Comparison of ENCODE assay signal across 10 cellular contexts in the genomic region with DNA sequence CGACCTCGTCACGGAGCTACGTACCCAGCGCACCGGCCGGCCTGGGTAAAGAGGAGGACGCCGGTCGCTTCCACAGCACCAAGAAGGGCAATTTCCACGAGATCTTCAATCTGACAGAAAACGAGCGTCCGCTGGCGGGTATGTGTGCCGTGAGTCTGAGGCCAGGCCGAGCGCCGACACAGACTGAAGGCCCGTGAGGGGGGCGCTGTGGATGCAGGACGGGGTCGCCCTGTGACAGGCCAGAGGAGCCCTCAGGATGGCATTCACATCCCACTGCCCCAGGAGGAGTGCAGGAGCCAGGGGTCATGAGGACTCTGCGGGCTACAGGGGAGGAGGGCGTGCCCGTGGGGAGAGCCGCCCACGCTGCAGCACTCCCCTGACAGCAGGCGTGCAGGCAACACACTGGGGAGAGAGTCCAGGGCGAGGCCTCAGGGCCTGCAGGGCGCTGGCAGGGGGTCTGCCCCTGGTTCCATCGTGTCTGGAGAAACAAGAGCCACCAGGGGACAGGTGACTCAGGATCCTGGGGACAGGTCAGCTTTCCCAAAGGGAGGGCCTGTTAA. TPM values are rescaled to one million over a fixed set of nuclear protein-coding genes. Genes with fewer than 3 reads are reported as not detected.
DNase-seq lines count a peak whose midpoint lies in the region; ATAC-seq and TF ChIP-seq lines count a peak whose summit lies in the region.
"Had no signal": no experiment of that assay in that cellular context is flagged by ENCODE, and none has a peak within 500 bp of the region (broad histone marks: within the 10 kb centered on the region; RNA-seq: fewer than 3 reads in every experiment).

No MANE protein-coding gene starts in this region.

- H3T11ph ChIP-seq in H9 (ENCODE audit: low read length), result no peak overlapping the region

- peaks cover 4% of the 10 kb centered on the region for H3K36me3 Mint-ChIP-seq in activated T-cell treated with anti-CD3 and anti-CD28 coated beads, Interleukin-2, amount 50 U/mL, for 4 hours (ENCODE audit: insufficient read depth)
- peaks cover 0 to 6% (median 0%) of the 10 kb centered on the region in 3 donors for H3K36me3 Mint-ChIP-seq in naive thymus-derived CD8-positive, alpha-beta T cell
- H3K36me3 Mint-ChIP-seq in H9 (ENCODE audit: insufficient read depth in 1 of 3, low read depth in 3 of 3), result peaks cover under 1 to 8% (median 3%) of the 10 kb centered on the region in 3 experiments; a peak in 5 of 7 replicates

- H3K36me3 ChIP-seq in right atrium auricular region, result peaks cover 51% of the 10 kb centered on the region
- peaks cover 0 to 12% (median 1%) of the 10 kb centered on the region in 4 donors for H3K36me3 ChIP-seq in transverse colon

- H4K5ac ChIP-seq in H9 (ENCODE audit: insufficient read length, low read depth, low read length), result no peak overlapping the region

- intact Hi-C loops in Right ventricle myocardium inferior (cut with DNase I) (no loop called here), transverse colon (cut with DNase I; ENCODE audit: low total_unique reads) (no loop called here)

- no peak overlapping the region for H2BK20ac ChIP-seq in H9 (ENCODE audit: low read depth, low read length, poor library complexity, severe bottlenecking)

- H3K9me3 ChIP-seq in right atrium auricular region (no peaks in the 10 kb centered on the region), H9 (ENCODE audit: control insufficient read depth, low read depth, low read length) (no peaks in the 10 kb centered on the region), transverse colon (no peaks in the 10 kb centered on the region)

- H3K27ac ChIP-seq in right atrium auricular region, result peak overlapping the region; percentile 31 to 67
- no peak overlapping the region for H3K27ac ChIP-seq in H9 (ENCODE audit: insufficient read length, low read depth, low read length)
- no peak overlapping the region for H3K27ac ChIP-seq in transverse colon

- H3K27me3 ChIP-seq in right atrium auricular region, result no peaks in the 10 kb centered on the region
- H3K27me3 ChIP-seq in H9 (ENCODE audit: insufficient read depth, low read length), result no peaks in the 10 kb centered on the region
- no peaks in the 10 kb centered on the region for H3K27me3 ChIP-seq in transverse colon

- H3K4me1 ChIP-seq in right atrium auricular region (peaks cover 0 to 33% of the 10 kb centered on the region in 2 donors), H9 (ENCODE audit: insufficient read depth, low read length) (no peaks in the 10 kb centered on the region), transverse colon (peaks cover 0 to 15% (median 13%) of the 10 kb centered on the region in 4 donors)

- no peaks in the 10 kb centered on the region for H3K27me3 Mint-ChIP-seq in activated T-cell treated with anti-CD3 and anti-CD28 coated beads, Interleukin-2, amount 50 U/mL, for 4 hours (ENCODE audit: low read depth)
- H3K27me3 Mint-ChIP-seq in naive thymus-derived CD8-positive, alpha-beta T cell, result no peaks in the 10 kb centered on the region
- H3K27me3 Mint-ChIP-seq in H9 (ENCODE audit: low read depth), result no peaks in the 10 kb centered on the region

- no peak overlapping the region for H2AFZ ChIP-seq in H9 (ENCODE audit: low read length)

- no peak overlapping the region for H2BK12ac ChIP-seq in H9 (ENCODE audit: insufficient read length, low read depth, low read length)

- no peaks in the 10 kb centered on the region for H3K79me2 ChIP-seq in H9 (ENCODE audit: insufficient read depth, low read length)

- no peak overlapping the region for H3K4me2 ChIP-seq in H9 (ENCODE audit: insufficient read depth, insufficient read length, low read length)

- no peak for TF ChIP-seq EP300 in transverse colon (IDR thresholded peaks at IDR 0.05; ENCODE audit: low read depth)

- H3K14ac ChIP-seq in H9 (ENCODE audit: insufficient read depth, low read length), result no peak overlapping the region; the same call in 1 of the 2 replicates

- TF ChIP-seq CTCF in right atrium auricular region (IDR thresholded peaks at IDR 0.05) (no peak), H9 (conservative IDR thresholded peaks at IDR 0.05) (no peak), transverse colon (IDR thresholded peaks at IDR 0.05) (no peak)

- no peaks in the 10 kb centered on the region for H3K9me3 Mint-ChIP-seq in activated T-cell treated with anti-CD3 and anti-CD28 coated beads, Interleukin-2, amount 50 U/mL, for 4 hours
- H3K9me3 Mint-ChIP-seq in naive thymus-derived CD8-positive, alpha-beta T cell, result no peaks in the 10 kb centered on the region
- no peaks in the 10 kb centered on the region for H3K9me3 Mint-ChIP-seq in H9

- no peak overlapping the region for H2BK120ac ChIP-seq in H9 (ENCODE audit: low read depth, low read length, poor library complexity, severe bottlenecking)

- in situ Hi-C loops in transverse colon (cut with MboI; ENCODE audit: low pct_ligation_motif_present in 1 of 4, low pct_unique_long_range_greater_than_20kb in 1 of 4, low sequenced_read_pairs in 3 of 4), result no loop called here

- no peak overlapping the region for H2BK15ac ChIP-seq in H9 (ENCODE audit: low read depth, low read length)

- H3K4me3 Mint-ChIP-seq in activated T-cell treated with anti-CD3 and anti-CD28 coated beads, Interleukin-2, amount 50 U/mL, for 4 hours, result peak overlapping the region; percentile 83
- H3K4me3 Mint-ChIP-seq in naive thymus-derived CD8-positive, alpha-beta T cell, result peak overlapping the region; percentile 80 to 97 (median 92)
- H3K4me3 Mint-ChIP-seq in H9, result no peak overlapping the region

- H3K23ac ChIP-seq in H9 (ENCODE audit: insufficient read length, low read depth, low read length), result no peak overlapping the region

- H3K4ac ChIP-seq in H9 (ENCODE audit: low read depth, low read length), result no peak overlapping the region

- H2BK5ac ChIP-seq in H9 (ENCODE audit: insufficient read length, low read length), result no peak overlapping the region

- no peak overlapping the region for H3K9ac ChIP-seq in H9 (ENCODE audit: extremely low read depth, insufficient read length, low read length)

- H3K23me2 ChIP-seq in H9 (ENCODE audit: insufficient read length, low read depth, low read length, poor library complexity, severe bottlenecking), result no peaks in the 10 kb centered on the region

- no peak for ATAC-seq in Right ventricle myocardium inferior
- ATAC-seq in activated T-cell treated with anti-CD3 and anti-CD28 coated beads, Interleukin-2, amount 50 U/mL, for 4 hours, result peak; percentile 3 to 38
- peak; percentile 38 to 51 for ATAC-seq in naive thymus-derived CD8-positive, alpha-beta T cell
- no peak for ATAC-seq in GM18519 (IDR thresholded peaks at IDR 0.05; ENCODE audit: low FRiP score, unreplicated experiment)

- no peak overlapping the region for H4K91ac ChIP-seq in H9 (ENCODE audit: insufficient read length, low read depth, low read length)

- H3K27ac Mint-ChIP-seq in naive thymus-derived CD8-positive, alpha-beta T cell, result peak overlapping the region; percentile 37 to 97 (median 95)
- H3K27ac Mint-ChIP-seq in H9, result peak overlapping the region in 1 of 3 experiments; percentile 28; a peak in 1 of 7 replicates

- H4K20me1 ChIP-seq in H9 (ENCODE audit: control insufficient read depth, insufficient read depth, insufficient read length), result no peaks in the 10 kb centered on the region

- POLR2A ChIA-PET in naive thymus-derived CD8-positive, alpha-beta T cell (lab: Charles Lee), result interaction anchor here (0.6 to 1.5 kb wide), 2 partner anchors 89 to 631 kb away, joined by 3 to 5 read pairs; partner anchors contain the start of gene TBC1D22A

- H3K4me3 ChIP-seq in right atrium auricular region (no peak overlapping the region), transverse colon (no peak overlapping the region)

- WGBS in H9 (ENCODE audit: extremely low coverage, insufficient read length, low lambda C conversion rate), result no CpG with 5 or more reads among the region's 32 CpGs
- WGBS in transverse colon (ENCODE audit: low coverage in 1 of 2), 2 donors, result 88% methylated on average over 29 of the region's 32 CpGs; no CpG with 5 or more reads in 1 of the 2 donors

- H3K56ac ChIP-seq in H9 (ENCODE audit: insufficient read length, low read depth, low read length), result no peak overlapping the region

- no peaks in the 10 kb centered on the region for H3K79me1 ChIP-seq in H9 (ENCODE audit: insufficient read depth, low read depth, low read length, poor library complexity, severe bottlenecking)

- no peak overlapping the region for H4K8ac ChIP-seq in H9 (replicated peaks; ENCODE audit: insufficient read length, low read depth, low read length)

- H2AK5ac ChIP-seq in H9 (ENCODE audit: insufficient read length, low read length), result no peak overlapping the region

- DNase-seq in right atrium auricular region (ENCODE audit: low spot score) (no peak), Right ventricle myocardium inferior (ENCODE audit: missing footprints) (no peak), SW480 (ENCODE audit: low spot score) (no peak), H9 (no peak), transverse colon (no peak)
- DNase-seq in activated T-cell treated with anti-CD3 and anti-CD28 coated beads, Interleukin-2, amount 50 U/mL, for 4 hours, result peak; percentile 47
- DNase-seq in naive thymus-derived CD8-positive, alpha-beta T cell, result peak in 2 of 10 donors; percentile 4 to 32
- DNase-seq: kidney glomerular epithelial cell, NCI-H2029 treated with DMSO at 0.1 percent for 48 hours had no signal

- H3K18ac ChIP-seq in H9 (ENCODE audit: insufficient read length, low read depth, low read length), result no peak overlapping the region

- peaks cover 38% of the 10 kb centered on the region for H3K4me1 Mint-ChIP-seq in activated T-cell treated with anti-CD3 and anti-CD28 coated beads, Interleukin-2, amount 50 U/mL, for 4 hours (ENCODE audit: low read depth)
- H3K4me1 Mint-ChIP-seq in naive thymus-derived CD8-positive, alpha-beta T cell, result peaks cover 5 to 38% (median 33%) of the 10 kb centered on the region in 4 donors
- no peaks in the 10 kb centered on the region for H3K4me1 Mint-ChIP-seq in H9

- TF ChIP-seq POLR2A in transverse colon (IDR thresholded peaks at IDR 0.05), result no peak

RNA-seq across cellular contexts. Expression of gene GRAMD4, which starts 53.6 kb away (rescaled TPM):
- 10 to 100 TPM; 29.1 to 31.6 TPM for total RNA-seq in right atrium auricular region
- 80.0 TPM for total RNA-seq in Right ventricle myocardium inferior
- 10 to 100 TPM; 30.9 to 35.4 (median 33.0) TPM for total RNA-seq in activated T-cell treated with anti-CD3 and anti-CD28 coated beads, Interleukin-2, amount 50 U/mL, for 4 hours
- total RNA-seq in naive thymus-derived CD8-positive, alpha-beta T cell, result 1 to 10 TPM; 5.9 to 7.6 TPM
- 1 to 10 TPM; 2.8 to 4.1 (median 3.4) TPM for polyA plus RNA-seq in naive thymus-derived CD8-positive, alpha-beta T cell
- 19.8 and 20.4 TPM in 2 replicates for total RNA-seq in H9 (2021)
- total RNA-seq in transverse colon, result 100 to 1,000 TPM; 146 to 981 (median 258) TPM

Comparison
In these comparisons a context has a peak if more than half of its experiments do, and no peak if none do; other contexts are left out.
1. H3K27ac ChIP-seq: peak in right atrium auricular region (2 of 2); none in H9 (single experiment) and transverse colon (0 of 4).
2. ATAC-seq: peak in activated T-cell treated with anti-CD3 and anti-CD28 coated beads, Interleukin-2, amount 50 U/mL, for 4 hours (2 of 2) and naive thymus-derived CD8-positive, alpha-beta T cell (2 of 2); none in Right ventricle myocardium inferior (single experiment) and GM18519 (single experiment).
3. H3K4me3 Mint-ChIP-seq: peak in activated T-cell treated with anti-CD3 and anti-CD28 coated beads, Interleukin-2, amount 50 U/mL, for 4 hours (single experiment) and naive thymus-derived CD8-positive, alpha-beta T cell (10 of 10); none in H9 (0 of 2).